1 cellular context compared by ENCODE assay signal in genomic region chr1:33036051-33036525, GRCh38.
TF ChIP-seq lines count a peak whose summit lies in the region.

No MANE protein-coding gene starts in this region.

TF ChIP-seq in K562, 482 proteins besides CTCF, POLR2A, EP300 and RAD21 (continued from another document and continues in another):
- TF ChIP-seq MLLT1 (IDR thresholded peaks at IDR 0.05) (peak in 1 of 2 experiments; percentile 18; a peak in 1 of 4 replicates), USF1 (CRISPR knock-in tag; IDR thresholded peaks at IDR 0.05) (peak; percentile 85), ARHGAP35 (IDR thresholded peaks at IDR 0.05; ENCODE audit: partially characterized antibody) (peak; percentile 42), ELF4 (CRISPR knock-in tag; IDR thresholded peaks at IDR 0.05) (no peak), GATA2 (CRISPR knock-in tag; IDR thresholded peaks at IDR 0.05) (no peak), ETV6 (IDR thresholded peaks at IDR 0.05; ENCODE audit: borderline replicate concordance in 1 of 2, low read depth in 2 of 2, low read length in 1 of 2) (no peak), ETV6 (CRISPR knock-in tag; IDR thresholded peaks at IDR 0.05; ENCODE audit: borderline replicate concordance) (0 out of 2 replicates have a peak, but pooled peaks have one; percentile 22), MECOM (CRISPR knock-in tag; IDR thresholded peaks at IDR 0.05) (no peak), HNRNPL (IDR thresholded peaks at IDR 0.05; ENCODE audit: low read depth, low read length) (no peak), RHOXF2B (CRISPR knock-in tag; conservative IDR thresholded peaks at IDR 0.05) (no peak), ZNF41 (CRISPR knock-in tag; conservative IDR thresholded peaks at IDR 0.05) (no peak), PHB2 (IDR thresholded peaks at IDR 0.05; ENCODE audit: low read depth) (no peak), CEBPG (CRISPR knock-in tag; IDR thresholded peaks at IDR 0.05) (0 out of 2 replicates have a peak, but pooled peaks have one; percentile 28), CEBPG (tag; conservative IDR thresholded peaks at IDR 0.05 in 1 of 2, IDR thresholded peaks at IDR 0.05 in 1 of 2) (no peak), TAL1 (IDR thresholded peaks at IDR 0.05) (0 out of 2 replicates have a peak, but pooled peaks have one; percentile 2), TEAD1 (CRISPR knock-in tag; IDR thresholded peaks at IDR 0.05) (peak in 1 of 2 experiments; percentile 73; a peak in 1 of 4 replicates), FUS (optimal IDR thresholded peaks at IDR 0.05; ENCODE audit: low read depth, low read length) (no peak), RB1 (IDR thresholded peaks at IDR 0.05; ENCODE audit: low read depth) (no peak), POLR2AphosphoS2 (IDR thresholded peaks at IDR 0.05; ENCODE audit: low read length) (no peak), GTF2E2 (tag; IDR thresholded peaks at IDR 0.05) (0 out of 2 replicates have a peak, but pooled peaks have one; percentile 61), ZNF518B (CRISPR knock-in tag; IDR thresholded peaks at IDR 0.05) (no peak), CCAR2 (IDR thresholded peaks at IDR 0.05; ENCODE audit: low read depth, low read length) (no peak), MTF1 (CRISPR knock-in tag; IDR thresholded peaks at IDR 0.05; ENCODE audit: borderline replicate concordance) (no peak), SAP30 (IDR thresholded peaks at IDR 0.05; ENCODE audit: borderline replicate concordance, insufficient read depth, low read depth, low read length, poor library complexity, severe bottlenecking) (peak; percentile 16), NRF1 (conservative IDR thresholded peaks at IDR 0.05 in 1 of 2, IDR thresholded peaks at IDR 0.05 in 1 of 2) (no peak), FOS (IDR thresholded peaks at IDR 0.05; ENCODE audit: extremely low read depth, insufficient read length) (no peak), FOXK1 (CRISPR knock-in tag; IDR thresholded peaks at IDR 0.05; ENCODE audit: borderline replicate concordance) (peak; percentile 50; the same call in 1 of the 2 replicates), E2F3 (CRISPR knock-in tag; IDR thresholded peaks at IDR 0.05) (no peak), BHLHE40 (IDR thresholded peaks at IDR 0.05; ENCODE audit: low read length) (peak; percentile 45; the same call in 1 of the 2 replicates), FOXJ3 (CRISPR knock-in tag; IDR thresholded peaks at IDR 0.05) (no peak), KLF1 (tag; IDR thresholded peaks at IDR 0.05) (no peak), CSDE1 (IDR thresholded peaks at IDR 0.05) (no peak), MTA2 (IDR thresholded peaks at IDR 0.05; ENCODE audit: low read depth) (no peak), E2F6 (IDR thresholded peaks at IDR 0.05; ENCODE audit: borderline replicate concordance in 1 of 2, extremely low read depth in 1 of 2, insufficient read depth in 1 of 2, insufficient read length in 1 of 2, low read depth in 1 of 2, low read length in 1 of 2, poor library complexity in 1 of 2, severe bottlenecking in 1 of 2) (peak; percentile 45 to 55), ZNF766 (CRISPR knock-in tag; conservative IDR thresholded peaks at IDR 0.05) (0 out of 2 replicates have a peak, but pooled peaks have one; percentile 47), CHD2 (IDR thresholded peaks at IDR 0.05; ENCODE audit: low read depth, low read length) (peak; percentile 44; the same call in 1 of the 2 replicates), IRF1 (CRISPR knock-in tag; IDR thresholded peaks at IDR 0.05; ENCODE audit: borderline replicate concordance) (0 out of 2 replicates have a peak, but pooled peaks have one; percentile 68), ZNF133 (CRISPR knock-in tag; IDR thresholded peaks at IDR 0.05) (no peak), RCOR1 (IDR thresholded peaks at IDR 0.05; ENCODE audit: borderline replicate concordance in 1 of 2, low read depth in 2 of 2, low read length in 2 of 2) (peak in 1 of 2 experiments; percentile 70; a peak in 2 of 4 replicates), SNIP1 (IDR thresholded peaks at IDR 0.05; ENCODE audit: low read depth) (no peak), SPI1 (IDR thresholded peaks at IDR 0.05; ENCODE audit: borderline replicate concordance, low read depth, low read length) (no peak)
- TF ChIP-seq, protein P1, sequence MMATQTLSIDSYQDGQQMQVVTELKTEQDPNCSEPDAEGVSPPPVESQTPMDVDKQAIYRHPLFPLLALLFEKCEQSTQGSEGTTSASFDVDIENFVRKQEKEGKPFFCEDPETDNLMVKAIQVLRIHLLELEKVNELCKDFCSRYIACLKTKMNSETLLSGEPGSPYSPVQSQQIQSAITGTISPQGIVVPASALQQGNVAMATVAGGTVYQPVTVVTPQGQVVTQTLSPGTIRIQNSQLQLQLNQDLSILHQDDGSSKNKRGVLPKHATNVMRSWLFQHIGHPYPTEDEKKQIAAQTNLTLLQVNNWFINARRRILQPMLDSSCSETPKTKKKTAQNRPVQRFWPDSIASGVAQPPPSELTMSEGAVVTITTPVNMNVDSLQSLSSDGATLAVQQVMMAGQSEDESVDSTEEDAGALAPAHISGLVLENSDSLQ (IDR thresholded peaks at IDR 0.05) = peak; percentile 27
- TF ChIP-seq, protein P2, sequence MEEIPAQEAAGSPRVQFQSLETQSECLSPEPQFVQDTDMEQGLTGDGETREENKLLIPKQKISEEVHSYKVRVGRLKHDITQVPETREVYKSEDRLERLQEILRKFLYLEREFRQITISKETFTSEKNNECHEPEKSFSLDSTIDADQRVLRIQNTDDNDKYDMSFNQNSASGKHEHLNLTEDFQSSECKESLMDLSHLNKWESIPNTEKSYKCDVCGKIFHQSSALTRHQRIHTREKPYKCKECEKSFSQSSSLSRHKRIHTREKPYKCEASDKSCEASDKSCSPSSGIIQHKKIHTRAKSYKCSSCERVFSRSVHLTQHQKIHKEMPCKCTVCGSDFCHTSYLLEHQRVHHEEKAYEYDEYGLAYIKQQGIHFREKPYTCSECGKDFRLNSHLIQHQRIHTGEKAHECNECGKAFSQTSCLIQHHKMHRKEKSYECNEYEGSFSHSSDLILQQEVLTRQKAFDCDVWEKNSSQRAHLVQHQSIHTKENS (CRISPR knock-in tag; IDR thresholded peaks at IDR 0.05) = no peak
- TF ChIP-seq, protein P3, sequence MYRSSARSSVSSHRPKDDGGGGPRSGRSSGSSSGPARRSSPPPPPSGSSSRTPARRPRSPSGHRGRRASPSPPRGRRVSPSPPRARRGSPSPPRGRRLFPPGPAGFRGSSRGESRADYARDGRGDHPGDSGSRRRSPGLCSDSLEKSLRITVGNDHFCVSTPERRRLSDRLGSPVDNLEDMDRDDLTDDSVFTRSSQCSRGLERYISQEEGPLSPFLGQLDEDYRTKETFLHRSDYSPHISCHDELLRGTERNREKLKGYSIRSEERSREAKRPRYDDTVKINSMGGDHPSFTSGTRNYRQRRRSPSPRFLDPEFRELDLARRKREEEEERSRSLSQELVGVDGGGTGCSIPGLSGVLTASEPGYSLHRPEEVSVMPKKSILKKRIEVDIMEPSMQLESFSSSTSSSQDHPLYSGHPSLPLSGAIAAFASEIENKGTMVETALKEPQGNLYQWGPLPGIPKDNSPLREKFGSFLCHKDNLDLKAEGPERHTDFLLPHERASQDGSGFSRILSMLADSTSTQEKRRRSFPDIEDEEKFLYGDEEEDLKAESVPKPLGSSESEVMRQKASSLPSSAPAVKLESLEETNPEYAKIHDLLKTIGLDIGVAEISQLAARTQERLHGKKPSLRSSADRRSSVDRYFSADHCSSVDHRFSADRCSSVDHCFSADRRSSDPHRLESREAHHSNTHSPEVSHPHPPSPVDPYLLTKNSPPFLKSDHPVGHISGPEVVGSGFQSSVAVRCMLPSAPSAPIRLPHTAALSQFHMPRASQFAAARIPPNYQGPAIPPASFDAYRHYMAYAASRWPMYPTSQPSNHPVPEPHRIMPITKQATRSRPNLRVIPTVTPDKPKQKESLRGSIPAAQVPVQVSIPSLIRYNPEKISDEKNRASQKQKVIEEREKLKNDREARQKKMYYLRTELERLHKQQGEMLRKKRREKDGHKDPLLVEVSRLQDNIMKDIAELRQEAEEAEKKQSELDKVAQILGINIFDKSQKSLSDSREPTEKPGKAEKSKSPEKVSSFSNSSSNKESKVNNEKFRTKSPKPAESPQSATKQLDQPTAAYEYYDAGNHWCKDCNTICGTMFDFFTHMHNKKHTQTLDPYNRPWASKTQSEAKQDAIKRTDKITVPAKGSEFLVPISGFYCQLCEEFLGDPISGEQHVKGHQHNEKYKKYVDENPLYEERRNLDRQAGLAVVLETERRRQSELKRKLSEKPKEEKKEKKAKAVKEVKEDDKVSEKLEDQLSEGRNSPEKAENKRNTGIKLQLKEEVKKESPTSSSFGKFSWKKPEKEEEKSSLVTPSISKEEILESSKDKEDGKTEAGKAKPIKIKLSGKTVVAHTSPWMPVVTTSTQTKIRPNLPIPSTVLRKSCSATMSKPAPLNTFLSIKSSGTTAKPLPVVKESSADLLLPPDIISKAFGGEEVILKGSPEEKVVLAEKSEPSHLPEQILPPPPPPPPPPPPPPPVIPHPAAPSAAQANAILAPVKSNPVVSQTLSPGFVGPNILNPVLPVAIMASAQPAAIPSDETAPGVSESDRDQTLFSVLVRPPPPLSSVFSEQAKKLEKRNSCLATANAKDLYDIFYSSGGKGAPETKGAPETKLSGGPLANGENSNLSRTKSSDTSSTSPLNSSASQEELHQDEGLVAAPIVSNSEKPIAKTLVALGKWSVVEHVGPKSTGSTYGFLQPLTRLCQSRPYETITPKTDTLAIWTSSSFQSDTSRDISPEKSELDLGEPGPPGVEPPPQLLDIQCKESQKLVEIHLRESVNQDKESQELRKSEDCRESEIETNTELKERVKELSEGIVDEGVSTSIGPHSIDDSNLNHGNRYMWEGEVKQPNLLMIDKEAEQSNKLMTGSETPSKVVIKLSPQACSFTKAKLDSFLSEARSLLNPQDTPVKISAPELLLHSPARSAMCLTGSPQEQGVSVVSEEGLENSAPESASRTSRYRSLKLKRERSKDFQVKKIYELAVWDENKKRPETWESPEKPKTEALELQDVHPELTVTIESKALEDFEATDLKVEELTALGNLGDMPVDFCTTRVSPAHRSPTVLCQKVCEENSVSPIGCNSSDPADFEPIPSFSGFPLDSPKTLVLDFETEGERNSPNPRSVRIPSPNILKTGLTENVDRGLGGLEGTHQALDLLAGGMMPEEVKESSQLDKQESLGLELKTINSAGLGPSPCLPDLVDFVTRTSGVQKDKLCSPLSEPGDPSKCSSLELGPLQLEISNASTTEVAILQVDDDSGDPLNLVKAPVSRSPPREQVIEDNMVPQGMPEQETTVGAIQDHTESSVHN (IDR thresholded peaks at IDR 0.05; ENCODE audit: borderline replicate concordance in 1 of 2, low read depth in 1 of 2) = no peak
- TF ChIP-seq, protein P4, sequence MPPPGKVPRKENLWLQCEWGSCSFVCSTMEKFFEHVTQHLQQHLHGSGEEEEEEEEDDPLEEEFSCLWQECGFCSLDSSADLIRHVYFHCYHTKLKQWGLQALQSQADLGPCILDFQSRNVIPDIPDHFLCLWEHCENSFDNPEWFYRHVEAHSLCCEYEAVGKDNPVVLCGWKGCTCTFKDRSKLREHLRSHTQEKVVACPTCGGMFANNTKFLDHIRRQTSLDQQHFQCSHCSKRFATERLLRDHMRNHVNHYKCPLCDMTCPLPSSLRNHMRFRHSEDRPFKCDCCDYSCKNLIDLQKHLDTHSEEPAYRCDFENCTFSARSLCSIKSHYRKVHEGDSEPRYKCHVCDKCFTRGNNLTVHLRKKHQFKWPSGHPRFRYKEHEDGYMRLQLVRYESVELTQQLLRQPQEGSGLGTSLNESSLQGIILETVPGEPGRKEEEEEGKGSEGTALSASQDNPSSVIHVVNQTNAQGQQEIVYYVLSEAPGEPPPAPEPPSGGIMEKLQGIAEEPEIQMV (tag; conservative IDR thresholded peaks at IDR 0.05; ENCODE audit: low read depth) = no peak
